21 cellular contexts compared by ENCODE assay signal in genomic region chr21:36893581-36893980, GRCh38.
"Had no signal": no experiment of that assay in that cellular context is flagged by ENCODE, and none has a peak within 500 bp of the region (broad histone marks: within the 10 kb centered on the region; RNA-seq: fewer than 3 reads in every experiment).

No MANE protein-coding gene starts in this region.

- H3K27me3 ChIP-seq: SJCRH30 had no signal

- H3K9me3 ChIP-seq: SJCRH30 had no signal

- DNase-seq: KBM-7; MV-4-11; NCI-H1048; NCI-H1105; NCI-H1436 treated with DMSO at 0.1 percent for 48 hours; NCI-H1694; NCI-H187 treated with DMSO at 0.1 percent for 48 hours; NCI-H2029 treated with DMSO at 0.1 percent for 48 hours; NCI-H2171 treated with DMSO at 0.1 percent for 48 hours; NCI-H226; NCI-H446; NCI-H510A; NCI-H524 treated with DMSO at 0.1 percent for 48 hours; NCI-H748 treated with DMSO at 0.1 percent for 48 hours; NK-92 treated with Interleukin-12 subunit alpha and Interleukin-12 subunit beta, amount 100 ng/mL, for 24 hours; PC-3; SHP77 treated with DMSO at 0.1 percent for 48 hours; SJCRH30 had no signal

- ATAC-seq: Panc1, PC-3, SK-N-SH treated with all-trans-retinoic acid at 6 μM for 48 hours had no signal

- H3K27ac ChIP-seq: RWPE1, SJCRH30 had no signal

- H3K4me1 ChIP-seq: SJCRH30 had no signal

- H3K36me3 ChIP-seq: SJCRH30 had no signal

- H3K4me3 ChIP-seq: SJCRH30 had no signal
